In the genomic region with DNA sequence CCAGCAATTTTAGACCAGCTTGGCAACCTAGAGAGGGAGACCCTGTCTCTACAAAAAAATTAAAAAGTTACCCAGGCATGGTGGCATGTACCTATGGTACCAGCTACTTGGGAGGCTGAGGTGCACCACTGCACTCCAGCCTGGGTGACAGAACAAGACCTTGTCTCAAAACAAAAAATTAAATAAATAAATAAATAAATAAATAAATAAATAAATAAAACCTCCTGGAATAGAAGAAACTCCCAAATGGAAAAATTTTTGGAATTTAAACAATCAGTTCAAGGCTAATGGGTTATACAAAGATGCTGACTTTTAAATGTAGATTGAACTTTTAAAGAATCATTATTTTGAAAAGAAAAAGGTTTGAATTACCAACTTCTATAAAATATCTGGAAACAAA, we compare ENCODE assay signal across 15 cellular contexts. TPM values are rescaled to one million over a fixed set of nuclear protein-coding genes. Genes with fewer than 3 reads are reported as not detected.
DNase-seq lines count a peak whose midpoint lies in the region; ATAC-seq and TF ChIP-seq lines count a peak whose summit lies in the region.
"Had no signal": no experiment of that assay in that cellular context is flagged by ENCODE, and none has a peak within 500 bp of the region (broad histone marks: within the 10 kb centered on the region; RNA-seq: fewer than 3 reads in every experiment).

No MANE protein-coding gene starts in this region.

- no peak for ATAC-seq in activated CD8-positive, alpha-beta T cell treated with anti-CD3 and anti-CD28 coated beads for 36 hours
- no peak for ATAC-seq in activated CD8-positive, alpha-beta T cell treated with anti-CD3 and anti-CD28 coated beads, Interleukin-2, amount 10 ng/mL, durations not matched to agents 7 days and 5 days
- ATAC-seq in activated naive CD8-positive, alpha-beta T cell treated with anti-CD3 and anti-CD28 coated beads, Interleukin-2, amount 50 U/mL, for 24 hours: no peak

- H3K79me2 ChIP-seq in Karpas-422 (ENCODE audit: low read length): peaks cover 33% of the 10 kb centered on the region

- peaks cover 24% of the 10 kb centered on the region for H3K4me1 Mint-ChIP-seq in activated CD8-positive, alpha-beta T cell treated with anti-CD3 and anti-CD28 coated beads for 36 hours (ENCODE audit: low read depth)
- peaks cover 8% of the 10 kb centered on the region for H3K4me1 Mint-ChIP-seq in activated CD8-positive, alpha-beta T cell treated with anti-CD3 and anti-CD28 coated beads, Interleukin-2, amount 10 ng/mL, durations not matched to agents 7 days and 5 days (ENCODE audit: low read depth)
- peaks cover 17% of the 10 kb centered on the region for H3K4me1 Mint-ChIP-seq in activated naive CD8-positive, alpha-beta T cell (ENCODE audit: low read depth)
- peaks cover 26% of the 10 kb centered on the region for H3K4me1 Mint-ChIP-seq in activated naive CD8-positive, alpha-beta T cell treated with anti-CD3 and anti-CD28 coated beads for 36 hours
- H3K4me1 Mint-ChIP-seq in Caco-2 (ENCODE audit: low read depth, unreplicated experiment): peaks cover 21% of the 10 kb centered on the region
- H3K4me1 Mint-ChIP-seq in activated naive CD8-positive, alpha-beta T cell treated with anti-CD3 and anti-CD28 coated beads, Interleukin-2, amount 50 U/mL, for 24 hours: peaks cover 29% of the 10 kb centered on the region

- no peak for TF ChIP-seq CTCF in activated CD8-positive, alpha-beta T cell treated with anti-CD3 and anti-CD28 coated beads for 36 hours (IDR thresholded peaks at IDR 0.05)
- no peak for TF ChIP-seq CTCF in Caco-2 (IDR thresholded peaks at IDR 0.05; ENCODE audit: insufficient read depth in 1 of 2, low read depth in 1 of 2, low read length in 1 of 2, severe bottlenecking in 1 of 2, unreplicated experiment in 1 of 2)

- H3K27ac Mint-ChIP-seq in activated CD8-positive, alpha-beta T cell treated with anti-CD3 and anti-CD28 coated beads for 36 hours: peak overlapping the region; percentile 35
- H3K27ac Mint-ChIP-seq in activated CD8-positive, alpha-beta T cell treated with anti-CD3 and anti-CD28 coated beads, Interleukin-2, amount 10 ng/mL, durations not matched to agents 7 days and 5 days: no peak overlapping the region
- H3K27ac Mint-ChIP-seq in activated naive CD8-positive, alpha-beta T cell: peak overlapping the region; percentile 28
- no peak overlapping the region for H3K27ac Mint-ChIP-seq in activated naive CD8-positive, alpha-beta T cell treated with anti-CD3 and anti-CD28 coated beads for 36 hours
- peak overlapping the region; percentile 35 for H3K27ac Mint-ChIP-seq in Caco-2 (ENCODE audit: unreplicated experiment)
- H3K27ac Mint-ChIP-seq in activated naive CD8-positive, alpha-beta T cell treated with anti-CD3 and anti-CD28 coated beads, Interleukin-2, amount 50 U/mL, for 24 hours: peak overlapping the region; percentile 40

- CTCF ChIA-PET in activated CD8-positive, alpha-beta T cell treated with anti-CD3 and anti-CD28 coated beads for 36 hours (lab: Charles Lee): no interaction called here
- CTCF ChIA-PET in activated CD8-positive, alpha-beta T cell treated with anti-CD3 and anti-CD28 coated beads, Interleukin-2, amount 10 ng/mL, durations not matched to agents 7 days and 5 days (lab: Charles Lee): no interaction called here
- CTCF ChIA-PET in Caco-2 (lab: Charles Lee): no interaction called here

- no peak overlapping the region for H3K4me2 ChIP-seq in Karpas-422 (ENCODE audit: low read depth, low read length, poor library complexity, severe bottlenecking)

- no peak overlapping the region for H2AFZ ChIP-seq in Karpas-422 (ENCODE audit: low read length)

- H3K36me3 ChIP-seq in Caco-2 (ENCODE audit: control insufficient read depth, insufficient read depth, low read length): peaks cover 2% of the 10 kb centered on the region; the same call in 1 of the 2 replicates
- peaks cover 70% of the 10 kb centered on the region for H3K36me3 ChIP-seq in Karpas-422 (ENCODE audit: insufficient read depth, low read length)

- H3K4me3 Mint-ChIP-seq in activated CD8-positive, alpha-beta T cell treated with anti-CD3 and anti-CD28 coated beads for 36 hours: no peak overlapping the region
- no peak overlapping the region for H3K4me3 Mint-ChIP-seq in activated CD8-positive, alpha-beta T cell treated with anti-CD3 and anti-CD28 coated beads, Interleukin-2, amount 10 ng/mL, durations not matched to agents 7 days and 5 days
- no peak overlapping the region for H3K4me3 Mint-ChIP-seq in activated naive CD8-positive, alpha-beta T cell
- H3K4me3 Mint-ChIP-seq in activated naive CD8-positive, alpha-beta T cell treated with anti-CD3 and anti-CD28 coated beads for 36 hours: no peak overlapping the region
- H3K4me3 Mint-ChIP-seq in Caco-2 (ENCODE audit: unreplicated experiment): no peak overlapping the region
- H3K4me3 Mint-ChIP-seq in activated naive CD8-positive, alpha-beta T cell treated with anti-CD3 and anti-CD28 coated beads, Interleukin-2, amount 50 U/mL, for 24 hours: no peak overlapping the region
- H3K4me3 Mint-ChIP-seq: CD4-positive, alpha-beta memory T cell had no signal

- POLR2A ChIA-PET in activated CD8-positive, alpha-beta T cell treated with anti-CD3 and anti-CD28 coated beads for 36 hours (lab: Charles Lee): interaction anchor here (1.2 kb wide), 2 partner anchors 10 to 22 kb away, joined by 5 to 6 read pairs; partner anchors contain the start of gene UBR4
- POLR2A ChIA-PET in activated CD8-positive, alpha-beta T cell treated with anti-CD3 and anti-CD28 coated beads, Interleukin-2, amount 10 ng/mL, durations not matched to agents 7 days and 5 days (lab: Charles Lee): interaction anchor here (1.6 kb wide), 1 partner anchor 13 kb away, joined by 3 read pairs; no protein-coding TSS in a partner anchor
- POLR2A ChIA-PET in Caco-2 (lab: Charles Lee): no interaction called here

- H3K4me3 ChIP-seq in Caco-2 (ENCODE audit: low read depth, low read length): no peak overlapping the region
- no peak overlapping the region for H3K4me3 ChIP-seq in Karpas-422 (ENCODE audit: low read length)
- H3K4me3 ChIP-seq: HAP-1 had no signal

- peaks cover 71% of the 10 kb centered on the region for H3K36me3 Mint-ChIP-seq in activated CD8-positive, alpha-beta T cell treated with anti-CD3 and anti-CD28 coated beads for 36 hours (ENCODE audit: low read depth)
- peaks cover 64% of the 10 kb centered on the region for H3K36me3 Mint-ChIP-seq in activated CD8-positive, alpha-beta T cell treated with anti-CD3 and anti-CD28 coated beads, Interleukin-2, amount 10 ng/mL, durations not matched to agents 7 days and 5 days (ENCODE audit: low read depth)
- peaks cover 34% of the 10 kb centered on the region for H3K36me3 Mint-ChIP-seq in activated naive CD8-positive, alpha-beta T cell
- peaks cover 52% of the 10 kb centered on the region for H3K36me3 Mint-ChIP-seq in activated naive CD8-positive, alpha-beta T cell treated with anti-CD3 and anti-CD28 coated beads for 36 hours
- H3K36me3 Mint-ChIP-seq in Caco-2 (ENCODE audit: insufficient read depth, unreplicated experiment): peaks cover 98% of the 10 kb centered on the region
- peaks cover 75% of the 10 kb centered on the region for H3K36me3 Mint-ChIP-seq in activated naive CD8-positive, alpha-beta T cell treated with anti-CD3 and anti-CD28 coated beads, Interleukin-2, amount 50 U/mL, for 24 hours (ENCODE audit: low read depth)

- H3K27me3 ChIP-seq in Caco-2 (replicated peaks; ENCODE audit: control insufficient read depth, insufficient read depth, low read length): no peaks in the 10 kb centered on the region
- no peaks in the 10 kb centered on the region for H3K27me3 ChIP-seq in Karpas-422 (ENCODE audit: low read length)

- no peak overlapping the region for H3K9ac ChIP-seq in Karpas-422 (ENCODE audit: low read length)

- H3K9me2 ChIP-seq in Karpas-422 (replicated peaks; ENCODE audit: insufficient read depth, low read length): no peaks in the 10 kb centered on the region

- H4K20me1 ChIP-seq in Karpas-422 (ENCODE audit: insufficient read depth, low read depth, low read length): no peaks in the 10 kb centered on the region

- no peaks in the 10 kb centered on the region for H3K27me3 Mint-ChIP-seq in activated CD8-positive, alpha-beta T cell treated with anti-CD3 and anti-CD28 coated beads for 36 hours
- H3K27me3 Mint-ChIP-seq in activated CD8-positive, alpha-beta T cell treated with anti-CD3 and anti-CD28 coated beads, Interleukin-2, amount 10 ng/mL, durations not matched to agents 7 days and 5 days (ENCODE audit: low read depth): no peaks in the 10 kb centered on the region
- no peaks in the 10 kb centered on the region for H3K27me3 Mint-ChIP-seq in activated naive CD8-positive, alpha-beta T cell
- no peaks in the 10 kb centered on the region for H3K27me3 Mint-ChIP-seq in activated naive CD8-positive, alpha-beta T cell treated with anti-CD3 and anti-CD28 coated beads for 36 hours
- no peaks in the 10 kb centered on the region for H3K27me3 Mint-ChIP-seq in Caco-2 (ENCODE audit: insufficient read depth, unreplicated experiment)
- H3K27me3 Mint-ChIP-seq in activated naive CD8-positive, alpha-beta T cell treated with anti-CD3 and anti-CD28 coated beads, Interleukin-2, amount 50 U/mL, for 24 hours: no peaks in the 10 kb centered on the region
- H3K27me3 Mint-ChIP-seq: CD4-positive, alpha-beta memory T cell had no signal

- no peaks in the 10 kb centered on the region for H3K9me3 Mint-ChIP-seq in activated CD8-positive, alpha-beta T cell treated with anti-CD3 and anti-CD28 coated beads for 36 hours
- H3K9me3 Mint-ChIP-seq in activated CD8-positive, alpha-beta T cell treated with anti-CD3 and anti-CD28 coated beads, Interleukin-2, amount 10 ng/mL, durations not matched to agents 7 days and 5 days (ENCODE audit: insufficient read depth): no peaks in the 10 kb centered on the region
- H3K9me3 Mint-ChIP-seq in activated naive CD8-positive, alpha-beta T cell (ENCODE audit: low read depth): no peaks in the 10 kb centered on the region
- H3K9me3 Mint-ChIP-seq in activated naive CD8-positive, alpha-beta T cell treated with anti-CD3 and anti-CD28 coated beads for 36 hours: no peaks in the 10 kb centered on the region
- H3K9me3 Mint-ChIP-seq in Caco-2 (ENCODE audit: unreplicated experiment): no peaks in the 10 kb centered on the region
- H3K9me3 Mint-ChIP-seq in activated naive CD8-positive, alpha-beta T cell treated with anti-CD3 and anti-CD28 coated beads, Interleukin-2, amount 50 U/mL, for 24 hours: no peaks in the 10 kb centered on the region

- H3K27ac ChIP-seq in Karpas-422 (ENCODE audit: low read length): no peak overlapping the region

- H3K9me3 ChIP-seq in Caco-2 (no peaks in the 10 kb centered on the region), Karpas-422 (ENCODE audit: low read length) (no peaks in the 10 kb centered on the region)
- H3K9me3 ChIP-seq: HAP-1 had no signal

- no TSS peak for BruUV-seq in Caco-2 (replicated peaks; lab: Mats Ljungman, UMichigan)

- H3K4me1 ChIP-seq in Caco-2 (peaks cover 11% of the 10 kb centered on the region), Karpas-422 (ENCODE audit: low read length) (no peaks in the 10 kb centered on the region)
- H3K4me1 ChIP-seq: HAP-1 had no signal

- no peak for DNase-seq in activated CD8-positive, alpha-beta T cell treated with anti-CD3 and anti-CD28 coated beads for 36 hours
- DNase-seq in activated CD8-positive, alpha-beta T cell treated with anti-CD3 and anti-CD28 coated beads, Interleukin-2, amount 10 ng/mL, durations not matched to agents 7 days and 5 days: no peak
- DNase-seq in activated naive CD8-positive, alpha-beta T cell treated with anti-CD3 and anti-CD28 coated beads for 36 hours: no peak
- DNase-seq in Caco-2 (no peak), Karpas-422 (no peak)
- no peak for DNase-seq in activated naive CD8-positive, alpha-beta T cell treated with anti-CD3 and anti-CD28 coated beads, Interleukin-2, amount 50 U/mL, for 24 hours
- DNase-seq: 8988T; C1 segment of cervical spinal cord; CD4-positive, alpha-beta memory T cell; COR-L47; DMS153; DND-41; GOT3 had no signal

- intact Hi-C loops in activated CD8-positive, alpha-beta T cell treated with anti-CD3 and anti-CD28 coated beads for 36 hours (cut with micrococcal nuclease): no loop called here
- intact Hi-C loops in Caco-2 (cut with micrococcal nuclease; ENCODE audit: unreplicated experiment): no loop called here

RNA-seq across cellular contexts. Expression of gene UBR4, which starts 22.2 kb away (rescaled TPM):
- total RNA-seq in activated CD8-positive, alpha-beta T cell treated with anti-CD3 and anti-CD28 coated beads for 36 hours: 100 to 1,000 TPM; 133 TPM
- total RNA-seq in activated CD8-positive, alpha-beta T cell treated with anti-CD3 and anti-CD28 coated beads, Interleukin-2, amount 10 ng/mL, durations not matched to agents 7 days and 5 days: 100 to 1,000 TPM; 117 to 125 TPM
- total RNA-seq in activated naive CD8-positive, alpha-beta T cell treated with anti-CD3 and anti-CD28 coated beads for 36 hours: 100 to 1,000 TPM; 109 to 110 TPM
- total RNA-seq in Caco-2 (2022): 317 and 318 TPM in 2 replicates
- 135 and 201 TPM in 2 replicates for total RNA-seq in Karpas-422 (2014; rRNA removed; shearing (Covaris generic); ENCODE audit: low replicate concordance)

Comparison
In these comparisons a context has a peak if more than half of its experiments do, and no peak if none do; other contexts are left out.
1. H3K27ac Mint-ChIP-seq: peak in activated CD8-positive, alpha-beta T cell treated with anti-CD3 and anti-CD28 coated beads for 36 hours (single experiment), activated naive CD8-positive, alpha-beta T cell (single experiment), Caco-2 (single experiment) and activated naive CD8-positive, alpha-beta T cell treated with anti-CD3 and anti-CD28 coated beads, Interleukin-2, amount 50 U/mL, for 24 hours (single experiment); none in activated CD8-positive, alpha-beta T cell treated with anti-CD3 and anti-CD28 coated beads, Interleukin-2, amount 10 ng/mL, durations not matched to agents 7 days and 5 days (single experiment) and activated naive CD8-positive, alpha-beta T cell treated with anti-CD3 and anti-CD28 coated beads for 36 hours (single experiment).